15 cellular contexts compared by ENCODE assay signal in genomic region chr17:73697872-73698271, GRCh38. TPM values are rescaled to one million over a fixed set of nuclear protein-coding genes. Genes with fewer than 3 reads are reported as not detected.
DNase-seq lines count a peak whose midpoint lies in the region; ATAC-seq, FAIRE-seq and TF ChIP-seq lines count a peak whose summit lies in the region.
"Had no signal": no experiment of that assay in that cellular context is flagged by ENCODE, and none has a peak within 500 bp of the region (broad histone marks: within the 10 kb centered on the region; RNA-seq: fewer than 3 reads in every experiment).

No MANE protein-coding gene starts in this region.

- TF ChIP-seq CTCF in chondrocyte (IDR thresholded peaks at IDR 0.05) (peak; percentile 29), transverse colon (IDR thresholded peaks at IDR 0.05) (peak in 4 of 5 experiments; percentile 12 to 51 (median 23)), uterus (IDR thresholded peaks at IDR 0.05) (no peak), kidney (IDR thresholded peaks at IDR 0.05; ENCODE audit: borderline replicate concordance, extremely low read depth, insufficient read depth) (no peak)

- intact Hi-C loops in transverse colon (cut with DNase I; ENCODE audit: low total_unique reads): no loop called here
- intact Hi-C loops in uterus (cut with DNase I; ENCODE audit: low total_unique reads): no loop called here
- intact Hi-C loops in kidney (cut with DNase I): no loop called here

- H3K9me3 ChIP-seq in transverse colon (no peaks in the 10 kb centered on the region), uterus (no peaks in the 10 kb centered on the region), kidney (ENCODE audit: control insufficient read depth in 1 of 2, low read length in 2 of 2) (no peaks in the 10 kb centered on the region)

- peaks cover 2% of the 10 kb centered on the region for H3K4me1 Mint-ChIP-seq in activated CD8-positive, alpha-beta memory T cell treated with anti-CD3 and anti-CD28 coated beads, Interleukin-2, amount 10 ng/mL, durations not matched to agents 7 days and 5 days
- H3K4me1 Mint-ChIP-seq in chondrocyte (ENCODE audit: low read depth): no peaks in the 10 kb centered on the region

- H3K36me3 Mint-ChIP-seq in activated CD8-positive, alpha-beta memory T cell treated with anti-CD3 and anti-CD28 coated beads, Interleukin-2, amount 10 ng/mL, durations not matched to agents 7 days and 5 days: no peaks in the 10 kb centered on the region
- H3K36me3 Mint-ChIP-seq in chondrocyte (ENCODE audit: low read depth): peaks cover 6% of the 10 kb centered on the region
- H3K36me3 Mint-ChIP-seq: activated naive CD4-positive, alpha-beta T cell treated with anti-CD3 and anti-CD28 coated beads, Interleukin-2, amount 50 U/mL, for 72 hours; natural killer cell treated with Interleukin-12 subunit alpha and Interleukin-12 subunit beta and Interleukin-15 and Interleukin-18, amount 100 ng/mL, for 72 hours had no signal

- H3K36me3 ChIP-seq in transverse colon (no peaks in the 10 kb centered on the region), uterus (no peaks in the 10 kb centered on the region), kidney (ENCODE audit: control insufficient read depth in 1 of 2, insufficient read depth in 2 of 2, low read length in 2 of 2) (no peaks in the 10 kb centered on the region)

- H3K27ac Mint-ChIP-seq in activated CD8-positive, alpha-beta memory T cell treated with anti-CD3 and anti-CD28 coated beads, Interleukin-2, amount 10 ng/mL, durations not matched to agents 7 days and 5 days: no peak overlapping the region
- no peak overlapping the region for H3K27ac Mint-ChIP-seq in chondrocyte (ENCODE audit: unreplicated experiment)
- H3K27ac Mint-ChIP-seq: activated naive CD4-positive, alpha-beta T cell treated with anti-CD3 and anti-CD28 coated beads, Interleukin-2, amount 50 U/mL, for 72 hours; natural killer cell treated with Interleukin-12 subunit alpha and Interleukin-12 subunit beta and Interleukin-15 and Interleukin-18, amount 100 ng/mL, for 72 hours had no signal

- ATAC-seq in activated CD8-positive, alpha-beta memory T cell treated with anti-CD3 and anti-CD28 coated beads, Interleukin-2, amount 10 ng/mL, durations not matched to agents 7 days and 5 days: no peak
- ATAC-seq: activated naive CD4-positive, alpha-beta T cell treated with anti-CD3 and anti-CD28 coated beads, Interleukin-2, amount 50 U/mL, for 72 hours; natural killer cell treated with Interleukin-12 subunit alpha and Interleukin-12 subunit beta and Interleukin-15 and Interleukin-18, amount 100 ng/mL, for 72 hours had no signal

- DNase-seq in activated CD8-positive, alpha-beta memory T cell treated with anti-CD3 and anti-CD28 coated beads, Interleukin-2, amount 50 U/mL, for 48 hours: peak; percentile 20
- no peak for DNase-seq in activated CD8-positive, alpha-beta memory T cell treated with anti-CD3 and anti-CD28 coated beads, Interleukin-2, amount 10 ng/mL, durations not matched to agents 7 days and 5 days
- peak; percentile 61 for DNase-seq in NCI-H2107 (lab: John Stamatoyannopoulos, UW)
- DNase-seq in chondrocyte (ENCODE audit: low spot score): peak; percentile 44
- DNase-seq in transverse colon: peak; percentile 60
- no peak for DNase-seq in uterus
- DNase-seq in activated CD4-positive, alpha-beta T cell treated with anti-CD3 and anti-CD28 coated beads for 4 hours: no peak
- DNase-seq in kidney: no peak
- DNase-seq: activated CD4-positive, alpha-beta T cell treated with anti-CD3 and anti-CD28 coated beads, Interleukin-2, amount 50 U/mL, for 1 hour; cerebellar nuclear complex; NCI-H446 had no signal

- H3K27ac ChIP-seq in transverse colon (no peak overlapping the region), uterus (no peak overlapping the region), kidney (ENCODE audit: low read depth in 2 of 2, low read length in 2 of 2) (no peak overlapping the region)

- WGBS in transverse colon (ENCODE audit: low coverage in 1 of 2), 2 donors: 27 to 43% methylated on average over 4 to 5 of the region's 5 CpGs

- CTCF ChIA-PET in activated CD8-positive, alpha-beta memory T cell treated with anti-CD3 and anti-CD28 coated beads, Interleukin-2, amount 10 ng/mL, durations not matched to agents 7 days and 5 days (lab: Charles Lee): no interaction called here

- H3K4me1 ChIP-seq in transverse colon (no peaks in the 10 kb centered on the region), uterus (no peaks in the 10 kb centered on the region), kidney (ENCODE audit: control insufficient read depth in 1 of 2, insufficient read depth in 1 of 2, low read depth in 1 of 2, low read length in 2 of 2) (no peaks in the 10 kb centered on the region)

- no peak for TF ChIP-seq POLR2A in transverse colon (IDR thresholded peaks at IDR 0.05)
- no peak for TF ChIP-seq POLR2A in uterus (IDR thresholded peaks at IDR 0.05)

- H3K4me3 ChIP-seq in transverse colon (no peak overlapping the region), uterus (no peak overlapping the region), kidney (ENCODE audit: low read length in 2 of 2) (no peak overlapping the region)
- H3K4me3 ChIP-seq: smooth muscle cell had no signal

- no peaks in the 10 kb centered on the region for H3K27me3 ChIP-seq in transverse colon
- H3K27me3 ChIP-seq in uterus: no peaks in the 10 kb centered on the region

- in situ Hi-C loops in transverse colon (cut with MboI; ENCODE audit: low pct_ligation_motif_present in 1 of 4, low pct_unique_long_range_greater_than_20kb in 1 of 4, low sequenced_read_pairs in 3 of 4): no loop called here

- H3K4me3 Mint-ChIP-seq in activated CD8-positive, alpha-beta memory T cell treated with anti-CD3 and anti-CD28 coated beads, Interleukin-2, amount 10 ng/mL, durations not matched to agents 7 days and 5 days: no peak overlapping the region
- no peak overlapping the region for H3K4me3 Mint-ChIP-seq in chondrocyte (ENCODE audit: unreplicated experiment)
- H3K4me3 Mint-ChIP-seq: natural killer cell treated with Interleukin-12 subunit alpha and Interleukin-12 subunit beta and Interleukin-15 and Interleukin-18, amount 100 ng/mL, for 72 hours had no signal

- peaks cover 12% of the 10 kb centered on the region for H3K27me3 Mint-ChIP-seq in activated CD8-positive, alpha-beta memory T cell treated with anti-CD3 and anti-CD28 coated beads, Interleukin-2, amount 10 ng/mL, durations not matched to agents 7 days and 5 days
- H3K27me3 Mint-ChIP-seq in chondrocyte (ENCODE audit: low read depth): peaks cover 23% of the 10 kb centered on the region

- TF ChIP-seq EP300 in transverse colon (IDR thresholded peaks at IDR 0.05; ENCODE audit: low read depth): no peak

- no peak overlapping the region for H3K9ac ChIP-seq in kidney (ENCODE audit: low read length in 2 of 2)

- peaks cover 9% of the 10 kb centered on the region for H3K9me3 Mint-ChIP-seq in activated CD8-positive, alpha-beta memory T cell treated with anti-CD3 and anti-CD28 coated beads, Interleukin-2, amount 10 ng/mL, durations not matched to agents 7 days and 5 days (ENCODE audit: low read depth)
- H3K9me3 Mint-ChIP-seq in chondrocyte (ENCODE audit: low read depth): peaks cover 13% of the 10 kb centered on the region

- FAIRE-seq in kidney (lab: Jason Lieb, UNC): no peak
- FAIRE-seq: HTR-8/SVneo had no signal

RNA-seq across cellular contexts. Expression of gene SDK2, which starts 53.6 kb away (rescaled TPM):
- total RNA-seq in activated CD8-positive, alpha-beta memory T cell treated with anti-CD3 and anti-CD28 coated beads, Interleukin-2, amount 10 ng/mL, durations not matched to agents 7 days and 5 days: 1 to 10 TPM in 1 of 2 experiments, under 1 TPM in 1; 0.09 to 3.7 TPM
- 15.8 to 38.5 TPM (median 16.2 TPM) in 3 replicates for total RNA-seq in chondrocyte
- total RNA-seq in transverse colon: 1 to 10 TPM; 2.6 to 9.8 (median 3.4) TPM
- 1 to 10 TPM in 2 of 4 donors, not detected in 2; 1.1 to 5.0 TPM for total RNA-seq in uterus
- total RNA-seq in kidney: 2.4 TPM
- polyA plus RNA-seq in kidney (ENCODE audit: insufficient read depth, low read depth, low replicate concordance): 0.37 TPM

Comparison
In these comparisons a context has a peak if more than half of its experiments do, and no peak if none do; other contexts are left out.
1. DNase-seq: peak in activated CD8-positive, alpha-beta memory T cell treated with anti-CD3 and anti-CD28 coated beads, Interleukin-2, amount 50 U/mL, for 48 hours (single experiment), NCI-H2107 (single experiment), chondrocyte (single experiment) and transverse colon (single experiment); none in activated CD8-positive, alpha-beta memory T cell treated with anti-CD3 and anti-CD28 coated beads, Interleukin-2, amount 10 ng/mL, durations not matched to agents 7 days and 5 days (single experiment), uterus (0 of 2), activated CD4-positive, alpha-beta T cell treated with anti-CD3 and anti-CD28 coated beads for 4 hours (0 of 2) and kidney (single experiment).
2. CTCF ChIP-seq: peak in chondrocyte (single experiment) and transverse colon (4 of 5); none in uterus (0 of 4) and kidney (single experiment).